ENCODE assay signal across 25 cellular contexts in genomic region chr17:59766486-59766885, GRCh38. TPM values are rescaled to one million over a fixed set of nuclear protein-coding genes. Genes with fewer than 3 reads are reported as not detected.
DNase-seq lines count a peak whose midpoint lies in the region; ATAC-seq and TF ChIP-seq lines count a peak whose summit lies in the region.
"Had no signal": no experiment of that assay in that cellular context is flagged by ENCODE, and none has a peak within 500 bp of the region (broad histone marks: within the 10 kb centered on the region; RNA-seq: fewer than 3 reads in every experiment).

No MANE protein-coding gene starts in this region.

- BruUV-seq in PC-9 (replicated peaks; lab: Mats Ljungman, UMichigan), result no TSS peak

- no peak overlapping the region for H2AFZ ChIP-seq in PC-9

- no peaks in the 10 kb centered on the region for H3K9me3 Mint-ChIP-seq in activated CD4-positive, alpha-beta T cell treated with anti-CD3 and anti-CD28 coated beads for 36 hours (ENCODE audit: low read depth)
- H3K9me3 Mint-ChIP-seq in activated CD4-positive, alpha-beta T cell treated with anti-CD3 and anti-CD28 coated beads, Interleukin-2, amount 10 ng/mL, durations not matched to agents 24 days and 14 days, result peaks cover 4% of the 10 kb centered on the region
- no peaks in the 10 kb centered on the region for H3K9me3 Mint-ChIP-seq in osteocyte (ENCODE audit: unreplicated experiment)

- no peak overlapping the region for H3K4me2 ChIP-seq in PC-9

- H3K4me3 Mint-ChIP-seq in activated CD4-positive, alpha-beta T cell treated with anti-CD3 and anti-CD28 coated beads for 36 hours, result peak overlapping the region; percentile 28
- no peak overlapping the region for H3K4me3 Mint-ChIP-seq in activated CD4-positive, alpha-beta T cell treated with anti-CD3 and anti-CD28 coated beads, Interleukin-2, amount 10 ng/mL, durations not matched to agents 24 days and 14 days
- peak overlapping the region; percentile 70 for H3K4me3 Mint-ChIP-seq in osteocyte (ENCODE audit: unreplicated experiment)
- H3K4me3 Mint-ChIP-seq: B cell had no signal

- peaks cover 41% of the 10 kb centered on the region for H3K36me3 Mint-ChIP-seq in activated CD4-positive, alpha-beta T cell treated with anti-CD3 and anti-CD28 coated beads for 36 hours (ENCODE audit: low read depth)
- H3K36me3 Mint-ChIP-seq in activated CD4-positive, alpha-beta T cell treated with anti-CD3 and anti-CD28 coated beads, Interleukin-2, amount 10 ng/mL, durations not matched to agents 24 days and 14 days (ENCODE audit: low read depth), result peaks cover 49% of the 10 kb centered on the region
- peaks cover 3% of the 10 kb centered on the region for H3K36me3 Mint-ChIP-seq in osteocyte (ENCODE audit: unreplicated experiment)

- H3K9me2 ChIP-seq in PC-9 (ENCODE audit: insufficient read depth), result no peaks in the 10 kb centered on the region

- H4K20me1 ChIP-seq in PC-9 (ENCODE audit: insufficient read depth), result no peaks in the 10 kb centered on the region

- intact Hi-C loops in activated CD4-positive, alpha-beta T cell treated with anti-CD3 and anti-CD28 coated beads for 36 hours (cut with DNase I, micrococcal nuclease), result no loop called here
- intact Hi-C loops in activated CD4-positive, alpha-beta T cell treated with anti-CD3 and anti-CD28 coated beads, Interleukin-2, amount 10 ng/mL, durations not matched to agents 24 days and 14 days (cut with micrococcal nuclease), result no loop called here
- intact Hi-C loops in PC-9 (cut with micrococcal nuclease; ENCODE audit: unreplicated experiment), result no loop called here

- CTCF ChIA-PET in activated CD4-positive, alpha-beta T cell treated with anti-CD3 and anti-CD28 coated beads for 36 hours (lab: Charles Lee), result no interaction called here
- CTCF ChIA-PET in PC-9 (lab: Charles Lee), result no interaction called here

- no peak overlapping the region for H3K27ac Mint-ChIP-seq in activated CD4-positive, alpha-beta T cell treated with anti-CD3 and anti-CD28 coated beads for 36 hours
- no peak overlapping the region for H3K27ac Mint-ChIP-seq in activated CD4-positive, alpha-beta T cell treated with anti-CD3 and anti-CD28 coated beads, Interleukin-2, amount 10 ng/mL, durations not matched to agents 24 days and 14 days
- peak overlapping the region; percentile 96 for H3K27ac Mint-ChIP-seq in osteocyte (ENCODE audit: unreplicated experiment)
- H3K27ac Mint-ChIP-seq: B cell had no signal

- no peak for TF ChIP-seq CTCF in PC-9 (conservative IDR thresholded peaks at IDR 0.05)
- TF ChIP-seq CTCF in osteocyte (IDR thresholded peaks at IDR 0.05), result no peak

- peaks cover 27% of the 10 kb centered on the region for H3K79me2 ChIP-seq in PC-9 (ENCODE audit: low read depth)

- no peaks in the 10 kb centered on the region for H3K27me3 Mint-ChIP-seq in activated CD4-positive, alpha-beta T cell treated with anti-CD3 and anti-CD28 coated beads for 36 hours
- H3K27me3 Mint-ChIP-seq in activated CD4-positive, alpha-beta T cell treated with anti-CD3 and anti-CD28 coated beads, Interleukin-2, amount 10 ng/mL, durations not matched to agents 24 days and 14 days, result no peaks in the 10 kb centered on the region
- H3K27me3 Mint-ChIP-seq in osteocyte (ENCODE audit: unreplicated experiment), result no peaks in the 10 kb centered on the region
- H3K27me3 Mint-ChIP-seq: B cell had no signal

- ATAC-seq in activated CD4-positive, alpha-beta T cell treated with anti-CD3 and anti-CD28 coated beads for 36 hours, result no peak
- ATAC-seq in GM21528 (IDR thresholded peaks at IDR 0.05; ENCODE audit: low FRiP score, unreplicated experiment), result no peak
- ATAC-seq: gastroesophageal sphincter had no signal

- H3K4me1 Mint-ChIP-seq in activated CD4-positive, alpha-beta T cell treated with anti-CD3 and anti-CD28 coated beads for 36 hours, result peaks cover 64% of the 10 kb centered on the region
- peaks cover 36% of the 10 kb centered on the region for H3K4me1 Mint-ChIP-seq in activated CD4-positive, alpha-beta T cell treated with anti-CD3 and anti-CD28 coated beads, Interleukin-2, amount 10 ng/mL, durations not matched to agents 24 days and 14 days
- peaks cover 71% of the 10 kb centered on the region for H3K4me1 Mint-ChIP-seq in osteocyte (ENCODE audit: unreplicated experiment)

- no peak for DNase-seq in activated CD4-positive, alpha-beta T cell treated with anti-CD3 and anti-CD28 coated beads for 36 hours
- no peak for DNase-seq in activated CD4-positive, alpha-beta T cell treated with anti-CD3 and anti-CD28 coated beads, Interleukin-2, amount 10 ng/mL, durations not matched to agents 24 days and 14 days
- DNase-seq in PC-9 (no peak), epithelial cell of prostate (ENCODE audit: low read depth, low spot score) (no peak), osteocyte (ENCODE audit: extremely low spot score, unreplicated experiment) (no peak), NCI-H1417 treated with DMSO at 0.1 percent for 48 hours (lab: John Stamatoyannopoulos, UW) (no peak)
- no peak for DNase-seq in effector memory CD4-positive, alpha-beta T cell
- DNase-seq: 8988T; activated CD4-positive, alpha-beta T cell treated with anti-CD3 and anti-CD28 coated beads for 1 hour; activated gamma-delta T cell; amygdala; DMS79 treated with DMSO at 0.1 percent for 48 hours; kidney; mammary epithelial cell; NCI-H187 treated with DMSO at 0.1 percent for 48 hours; NCI-H226; NCI-H82; OCI-M1; SIG-M5; T-helper 1 cell; testis had no signal

- no peaks in the 10 kb centered on the region for H3K9me3 ChIP-seq in PC-9 (ENCODE audit: insufficient read depth, low read depth)
- H3K9me3 ChIP-seq in effector memory CD4-positive, alpha-beta T cell (ENCODE audit: control insufficient read depth, low read length), result no peaks in the 10 kb centered on the region
- H3K9me3 ChIP-seq: gastroesophageal sphincter, testis had no signal

- H3K36me3 ChIP-seq in PC-9 (ENCODE audit: low read depth), result peaks cover 15% of the 10 kb centered on the region
- H3K36me3 ChIP-seq in effector memory CD4-positive, alpha-beta T cell (ENCODE audit: control insufficient read depth, insufficient read depth, low read length), result no peaks in the 10 kb centered on the region

- H3F3A ChIP-seq in PC-9 (ENCODE audit: insufficient read depth, low read depth), result peaks cover 32% of the 10 kb centered on the region

- peaks cover 53% of the 10 kb centered on the region for H3K4me1 ChIP-seq in PC-9 (replicated peaks; ENCODE audit: insufficient read depth)
- H3K4me1 ChIP-seq in effector memory CD4-positive, alpha-beta T cell (ENCODE audit: control insufficient read depth, insufficient read depth, low read length, poor library complexity, severe bottlenecking), result no peaks in the 10 kb centered on the region
- H3K4me1 ChIP-seq: testis had no signal

- H3K27ac ChIP-seq in PC-9 (0 out of 2 replicates have a peak overlapping the region, but pooled peaks have one; percentile 24), epithelial cell of prostate (peak overlapping the region; percentile 89)
- H3K27ac ChIP-seq in effector memory CD4-positive, alpha-beta T cell (ENCODE audit: insufficient read depth, low read length, poor library complexity, severe bottlenecking), result no peak overlapping the region
- H3K27ac ChIP-seq: cardiac muscle cell, testis had no signal

- H3K27me3 ChIP-seq in PC-9 (ENCODE audit: insufficient read depth, low read depth), result no peaks in the 10 kb centered on the region
- no peaks in the 10 kb centered on the region for H3K27me3 ChIP-seq in effector memory CD4-positive, alpha-beta T cell (replicated peaks; ENCODE audit: control insufficient read depth, insufficient read depth, low read length, poor library complexity, severe bottlenecking)
- H3K27me3 ChIP-seq: cardiac muscle cell, gastroesophageal sphincter, testis had no signal

- POLR2A ChIA-PET in activated CD4-positive, alpha-beta T cell treated with anti-CD3 and anti-CD28 coated beads for 36 hours (lab: Charles Lee), result no interaction called here
- POLR2A ChIA-PET in PC-9 (lab: Charles Lee; ENCODE audit: unreplicated experiment), result no interaction called here

- H3K4me3 ChIP-seq in PC-9, result no peak overlapping the region
- H3K4me3 ChIP-seq in effector memory CD4-positive, alpha-beta T cell (ENCODE audit: insufficient read depth, low read depth, low read length, poor library complexity, severe bottlenecking), result no peak overlapping the region
- H3K4me3 ChIP-seq: cardiac muscle cell, gastroesophageal sphincter, testis had no signal

RNA-seq across cellular contexts. Expression of gene VMP1, which starts 59.0 kb away (rescaled TPM):
- total RNA-seq in activated CD4-positive, alpha-beta T cell treated with anti-CD3 and anti-CD28 coated beads for 36 hours, result 100 to 1,000 TPM; 378 to 402 TPM
- 417 and 422 TPM in 2 replicates for total RNA-seq in activated CD4-positive, alpha-beta T cell treated with anti-CD3 and anti-CD28 coated beads, Interleukin-2, amount 10 ng/mL, durations not matched to agents 24 days and 14 days
- 222 and 236 TPM in 2 replicates for total RNA-seq in PC-9 (2021)
- 364 and 468 TPM in 2 replicates for total RNA-seq in osteocyte

RNA-seq across cellular contexts. Expression of gene PTRH2, which starts 59.3 kb away (rescaled TPM):
- 10 to 100 TPM; 41.7 to 54.7 TPM for total RNA-seq in activated CD4-positive, alpha-beta T cell treated with anti-CD3 and anti-CD28 coated beads for 36 hours
- 49.0 and 50.3 TPM in 2 replicates for total RNA-seq in activated CD4-positive, alpha-beta T cell treated with anti-CD3 and anti-CD28 coated beads, Interleukin-2, amount 10 ng/mL, durations not matched to agents 24 days and 14 days
- total RNA-seq in PC-9 (2021) (23.3 and 25.9 TPM in 2 replicates), osteocyte (19.6 TPM in 2 replicates)
